ENCODE assay signal across 8 cellular contexts in the genomic region with DNA sequence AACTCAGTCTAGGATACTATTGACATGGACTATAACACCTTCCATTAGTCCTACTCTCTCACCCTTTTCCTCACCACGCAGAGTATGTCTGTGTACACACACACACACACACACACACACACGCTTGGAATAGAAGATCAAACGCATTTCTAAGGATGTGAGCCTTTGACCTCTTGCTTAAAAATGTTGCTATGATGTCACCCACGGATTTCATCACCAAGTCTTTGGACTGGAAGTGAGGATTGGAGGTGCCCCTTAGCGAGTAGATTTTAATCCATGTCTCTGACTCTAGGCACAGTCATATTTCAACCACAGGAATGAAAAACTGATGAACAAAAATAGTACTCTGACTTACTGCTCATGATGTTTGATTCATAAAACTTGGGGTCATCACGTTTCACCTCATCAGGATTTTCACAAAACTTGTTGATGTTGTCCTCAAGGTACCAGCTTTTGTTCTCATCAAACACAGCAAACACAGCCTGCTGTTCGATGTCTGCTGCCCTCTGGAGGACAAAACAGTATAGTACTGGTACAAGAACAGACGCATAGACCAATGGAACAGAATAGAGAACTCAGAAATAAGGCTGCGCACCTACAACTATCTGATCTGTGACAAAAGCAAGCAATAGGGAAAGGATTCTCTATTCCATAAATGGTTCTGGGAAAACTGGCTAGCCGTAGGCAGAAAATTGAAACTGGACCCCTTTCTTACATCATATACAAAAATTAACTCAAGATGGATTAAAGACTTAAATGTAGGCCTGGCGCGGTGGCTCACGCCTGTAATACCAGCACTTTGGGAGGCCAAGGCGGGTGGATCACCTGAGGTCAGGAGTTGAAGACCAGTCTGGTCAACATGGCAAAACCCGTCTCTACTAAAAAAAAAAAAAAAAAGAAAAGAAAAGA. TPM values are rescaled to one million over a fixed set of nuclear protein-coding genes. Genes with fewer than 3 reads are reported as not detected.
A peak's percentile ranks its signal among the peaks of the same experiment; 100 is the strongest.
DNase-seq lines count a peak whose midpoint lies in the region; ATAC-seq and TF ChIP-seq lines count a peak whose summit lies in the region.

No MANE protein-coding gene starts in this region.

- peak overlapping the region in 1 of 2 donors; percentile 9 for H3K27ac ChIP-seq in testis

- peak; percentile 73 for ATAC-seq in Right ventricle myocardium inferior
- ATAC-seq in HG03159 (IDR thresholded peaks at IDR 0.05; ENCODE audit: unreplicated experiment): peak; percentile 81
- ATAC-seq in esophagus mucosa: peak; percentile 77
- peak; percentile 68 to 85 for ATAC-seq in naive B cell (ENCODE audit: low read depth in 2 of 2)

- TF ChIP-seq POLR2A in testis (IDR thresholded peaks at IDR 0.05): no peak

- DNase-seq in Right ventricle myocardium inferior (ENCODE audit: missing footprints): no peak
- DNase-seq in cardiac septum (ENCODE audit: low spot score): no peak
- peak; percentile 76 for DNase-seq in NCI-H460 (ENCODE audit: extremely low read depth, low read depth)
- peak; percentile 12 to 36 for DNase-seq in activated CD4-positive, alpha-beta T cell treated with anti-CD3 and anti-CD28 coated beads, Interleukin-2, amount 50 U/mL, for 48 hours
- peak; percentile 61 for DNase-seq in naive B cell
- peak; percentile 74 for DNase-seq in testis

- no peaks in the 10 kb centered on the region for H3K36me3 Mint-ChIP-seq in naive B cell

- no peaks in the 10 kb centered on the region for H3K4me1 ChIP-seq in testis

- peak overlapping the region in 1 of 6 donors; percentile 60 for H3K27ac Mint-ChIP-seq in naive B cell

- H3K4me1 Mint-ChIP-seq in naive B cell: peaks cover 0 to 3% (median 0%) of the 10 kb centered on the region in 3 donors

- H3K4me3 Mint-ChIP-seq in naive B cell: no peak overlapping the region

- H3K4me3 ChIP-seq in testis: no peak overlapping the region

- 60 to 66% methylated on average over 15 of the region's 15 CpGs for WGBS in testis, 2 donors

- H3K9me3 Mint-ChIP-seq in naive B cell: no peaks in the 10 kb centered on the region

- no peaks in the 10 kb centered on the region for H3K36me3 ChIP-seq in testis (ENCODE audit: low read depth, missing control alignments)

- H3K9me3 ChIP-seq in testis: no peaks in the 10 kb centered on the region

- intact Hi-C loops in Right ventricle myocardium inferior (cut with DNase I) (loop anchor here (2.0 to 10.0 kb wide), 3 partner anchors 82 to 942 kb away; no protein-coding TSS in a partner anchor), cardiac septum (cut with DNase I) (loop anchor here (5.0 to 10.0 kb wide), 2 partner anchors 79 to 942 kb away; no protein-coding TSS in a partner anchor), testis (cut with DNase I; ENCODE audit: low total_unique reads) (no loop called here)

- H3K27me3 ChIP-seq in testis: no peaks in the 10 kb centered on the region

- H3K27me3 Mint-ChIP-seq in naive B cell: peaks cover 4 to 11% (median 10%) of the 10 kb centered on the region in 3 donors

- TF ChIP-seq CTCF in testis (IDR thresholded peaks at IDR 0.05): peak; percentile 56 to 80 (median 76)

RNA-seq across cellular contexts. Expression of gene F5, which starts 39.9 kb away (rescaled TPM):
- total RNA-seq in Right ventricle myocardium inferior (16.6 TPM), cardiac septum (0.97 TPM), esophagus mucosa (0.20 TPM), testis (1 to 10 TPM in 1 of 2 donors, under 1 TPM in 1; 0.63 to 2.0 TPM)
- not detected in 2 replicates for total RNA-seq in NCI-H460 (2014; rRNA removed; shearing (Covaris generic))
- polyA plus RNA-seq in NCI-H460 (2014; cell fraction: nucleus; rRNA removed): not detected in 2 replicates
- polyA plus RNA-seq in naive B cell (ENCODE audit: low read depth in 6 of 6) (under 1 TPM in 1 of 6 donors, not detected in 5; 0.06 TPM), testis (ENCODE audit: insufficient read depth, low read depth, low replicate concordance) (5.2 TPM)

Comparison
In these comparisons a context has a peak if more than half of its experiments do, and no peak if none do; other contexts are left out.
1. DNase-seq: peak in NCI-H460 (single experiment), activated CD4-positive, alpha-beta T cell treated with anti-CD3 and anti-CD28 coated beads, Interleukin-2, amount 50 U/mL, for 48 hours (2 of 2), naive B cell (single experiment) and testis (single experiment); none in Right ventricle myocardium inferior (single experiment) and cardiac septum (single experiment).
2. Peak in every context shown above with its lines, with median percentiles within 50 percentile points of each other: ATAC-seq.